35 cellular contexts compared by ENCODE assay signal in the genomic region with DNA sequence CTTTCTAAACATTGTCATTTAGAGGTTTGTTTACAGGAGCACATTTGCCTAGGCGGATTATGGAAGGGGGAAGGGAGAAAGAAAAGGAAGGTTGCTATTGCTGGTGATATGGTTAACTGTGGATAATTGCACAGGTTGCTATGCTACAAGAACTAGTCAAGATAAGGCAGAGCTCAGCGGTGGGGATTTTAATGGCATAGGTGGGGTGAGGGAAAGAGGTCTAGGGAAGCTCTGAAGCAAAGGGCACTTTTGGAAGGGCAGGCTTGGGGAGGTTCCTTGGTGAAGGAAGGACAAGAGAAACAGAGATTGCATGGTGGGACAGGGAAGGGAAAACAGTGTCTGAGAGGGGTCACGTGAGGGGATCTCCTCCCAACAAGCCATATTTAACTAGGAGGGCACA. TPM values are rescaled to one million over a fixed set of nuclear protein-coding genes. Genes with fewer than 3 reads are reported as not detected.
DNase-seq lines count a peak whose midpoint lies in the region; ATAC-seq, FAIRE-seq and TF ChIP-seq lines count a peak whose summit lies in the region.
"Had no signal": no experiment of that assay in that cellular context is flagged by ENCODE, and none has a peak within 500 bp of the region (broad histone marks: within the 10 kb centered on the region; RNA-seq: fewer than 3 reads in every experiment).

No MANE protein-coding gene starts in this region.

- H4K91ac ChIP-seq in H9 (ENCODE audit: insufficient read length, low read depth, low read length) = no peak overlapping the region

- H3T11ph ChIP-seq in H9 (ENCODE audit: low read length) = no peak overlapping the region

- H2BK120ac ChIP-seq in H9 (ENCODE audit: low read depth, low read length, poor library complexity, severe bottlenecking) = no peak overlapping the region

- no peak overlapping the region for H3K4me2 ChIP-seq in H9 (ENCODE audit: insufficient read depth, insufficient read length, low read length)

- DNase-seq in H9 = no peak
- peak; percentile 32 for DNase-seq in NCI-H146 treated with DMSO at 0.1 percent for 48 hours (lab: John Stamatoyannopoulos, UW; ENCODE audit: unreplicated experiment)
- DNase-seq in colonic mucosa = peak; percentile 71
- no peak for DNase-seq in nephron progenitor cell
- no peak for DNase-seq in H54 (ENCODE audit: insufficient read length, low spot score)
- DNase-seq in SJCRH30 = no peak
- DNase-seq in natural killer cell treated with Interleukin-12 subunit alpha and Interleukin-12 subunit beta and Interleukin-15 and Interleukin-18, amount 100 ng/mL, for 72 hours (ENCODE audit: low spot score) = no peak
- DNase-seq: activated B cell treated with CpG ODN at 0.5 μM for 24 hours; activated CD8-positive, alpha-beta T cell treated with anti-CD3 and anti-CD28 coated beads for 36 hours; activated naive CD4-positive, alpha-beta T cell treated with Interleukin-2 at 50 U/mL for 16 hours; activated T-cell treated with anti-CD3 and anti-CD28 coated beads, Interleukin-2, amount 50 U/mL, for 1 hour; amniotic stem cell; caudate nucleus; DMS 273 treated with DMSO at 0.1 percent for 48 hours; dorsolateral prefrontal cortex; erythroblast; hippocampal formation; KBM-7; left ventricle myocardium superior; NCI-H2081; NCI-H510A treated with DMSO at 0.1 percent for 48 hours; stimulated activated CD4-positive, alpha-beta T cell treated with anti-CD3 and anti-CD28 coated beads, Interleukin-2, amount 100 ng/mL, for 48 hours; stimulated activated naive CD4-positive, alpha-beta T cell treated with Interleukin-2 at 50 U/mL for 16 hours; T1000; thyroid gland had no signal

- H3K9me3 ChIP-seq in H9 (ENCODE audit: control insufficient read depth, low read depth, low read length) (no peaks in the 10 kb centered on the region), colonic mucosa (no peaks in the 10 kb centered on the region), SJCRH30 (replicated peaks) (0 out of 2 replicates have a peak, but pooled peaks cover 3% of the 10 kb centered on the region)
- H3K9me3 ChIP-seq: neutrophil, thyroid gland had no signal

- H3K4ac ChIP-seq in H9 (ENCODE audit: low read depth, low read length) = no peak overlapping the region

- no peak overlapping the region for H4K5ac ChIP-seq in H9 (ENCODE audit: insufficient read length, low read depth, low read length)

- TF ChIP-seq CTCF in H9 (conservative IDR thresholded peaks at IDR 0.05) = no peak
- no peak for TF ChIP-seq CTCF in colonic mucosa (IDR thresholded peaks at IDR 0.05)
- TF ChIP-seq CTCF in nephron progenitor cell (IDR thresholded peaks at IDR 0.05) = no peak

- H3K56ac ChIP-seq in H9 (ENCODE audit: insufficient read length, low read depth, low read length) = no peak overlapping the region

- H3K23ac ChIP-seq in H9 (ENCODE audit: insufficient read length, low read depth, low read length) = no peak overlapping the region

- H3K23me2 ChIP-seq in H9 (ENCODE audit: insufficient read length, low read depth, low read length, poor library complexity, severe bottlenecking) = no peaks in the 10 kb centered on the region

- no peaks in the 10 kb centered on the region for H3K27me3 ChIP-seq in H9 (ENCODE audit: insufficient read depth, low read length)
- H3K27me3 ChIP-seq in colonic mucosa = no peaks in the 10 kb centered on the region
- H3K27me3 ChIP-seq in SJCRH30 = no peaks in the 10 kb centered on the region
- H3K27me3 ChIP-seq: dorsolateral prefrontal cortex, neutrophil, thyroid gland had no signal

- H3K79me1 ChIP-seq in H9 (ENCODE audit: insufficient read depth, low read depth, low read length, poor library complexity, severe bottlenecking) = no peaks in the 10 kb centered on the region

- H2AFZ ChIP-seq in H9 (ENCODE audit: low read length) = no peak overlapping the region

- H3K27ac Mint-ChIP-seq in H9 (peak overlapping the region in 2 of 3 experiments; percentile 36 to 80; a peak in 5 of 7 replicates), nephron progenitor cell (peak overlapping the region; percentile 3)
- H3K27ac Mint-ChIP-seq in natural killer cell treated with Interleukin-12 subunit alpha and Interleukin-12 subunit beta and Interleukin-15 and Interleukin-18, amount 100 ng/mL, for 72 hours = no peak overlapping the region
- H3K27ac Mint-ChIP-seq: activated B cell treated with CpG ODN at 0.5 μM for 24 hours; activated CD8-positive, alpha-beta T cell treated with anti-CD3 and anti-CD28 coated beads for 36 hours had no signal

- H3K9ac ChIP-seq in H9 (ENCODE audit: extremely low read depth, insufficient read length, low read length) (no peak overlapping the region), colonic mucosa (ENCODE audit: low read depth in 2 of 2, low read length in 2 of 2) (peak overlapping the region in 1 of 2 donors; percentile 42)

- TF ChIP-seq POLR2A in H54 (IDR thresholded peaks at IDR 0.05; ENCODE audit: low read depth, low read length) = no peak

- no peaks in the 10 kb centered on the region for H3K79me2 ChIP-seq in H9 (ENCODE audit: insufficient read depth, low read length)

- no peak overlapping the region for H2BK15ac ChIP-seq in H9 (ENCODE audit: low read depth, low read length)

- no CpG with 5 or more reads among the region's 3 CpGs for WGBS in H9 (ENCODE audit: extremely low coverage, insufficient read length, low lambda C conversion rate)

- H3K4me3 Mint-ChIP-seq in H9 = no peak overlapping the region
- H3K4me3 Mint-ChIP-seq in nephron progenitor cell = no peak overlapping the region
- H3K4me3 Mint-ChIP-seq in natural killer cell treated with Interleukin-12 subunit alpha and Interleukin-12 subunit beta and Interleukin-15 and Interleukin-18, amount 100 ng/mL, for 72 hours = no peak overlapping the region
- H3K4me3 Mint-ChIP-seq: activated B cell treated with CpG ODN at 0.5 μM for 24 hours; activated CD8-positive, alpha-beta T cell treated with anti-CD3 and anti-CD28 coated beads for 36 hours; CD14-positive monocyte had no signal

- no peak overlapping the region for H3K4me3 ChIP-seq in colonic mucosa
- H3K4me3 ChIP-seq in SJCRH30 = no peak overlapping the region
- H3K4me3 ChIP-seq: dorsolateral prefrontal cortex, skin epidermis, thyroid gland had no signal

- H3K4me1 ChIP-seq in H9 (ENCODE audit: insufficient read depth, low read length) (no peaks in the 10 kb centered on the region), colonic mucosa (no peaks in the 10 kb centered on the region), SJCRH30 (no peaks in the 10 kb centered on the region)
- H3K4me1 ChIP-seq: thyroid gland had no signal

- no peak overlapping the region for H2AK5ac ChIP-seq in H9 (ENCODE audit: insufficient read length, low read length)

- no peak overlapping the region for H2BK12ac ChIP-seq in H9 (ENCODE audit: insufficient read length, low read depth, low read length)

- intact Hi-C loops in colonic mucosa (cut with DNase I) = loop anchor here (5.0 to 10.0 kb wide), 2 partner anchors 57 to 370 kb away; no protein-coding TSS in a partner anchor

- no peak overlapping the region for H3K14ac ChIP-seq in H9 (ENCODE audit: insufficient read depth, low read length)

- H3K27me3 Mint-ChIP-seq in H9 (ENCODE audit: low read depth) = no peaks in the 10 kb centered on the region
- no peaks in the 10 kb centered on the region for H3K27me3 Mint-ChIP-seq in nephron progenitor cell (ENCODE audit: low read depth, poor library complexity)
- H3K27me3 Mint-ChIP-seq in natural killer cell treated with Interleukin-12 subunit alpha and Interleukin-12 subunit beta and Interleukin-15 and Interleukin-18, amount 100 ng/mL, for 72 hours = peaks cover 12 to 16% of the 10 kb centered on the region in 2 donors
- H3K27me3 Mint-ChIP-seq: activated B cell treated with CpG ODN at 0.5 μM for 24 hours had no signal

- H2BK20ac ChIP-seq in H9 (ENCODE audit: low read depth, low read length, poor library complexity, severe bottlenecking) = no peak overlapping the region

- no peaks in the 10 kb centered on the region for H4K20me1 ChIP-seq in H9 (ENCODE audit: control insufficient read depth, insufficient read depth, insufficient read length)

- ATAC-seq in GM19351 (IDR thresholded peaks at IDR 0.05; ENCODE audit: unreplicated experiment) = no peak
- ATAC-seq in natural killer cell treated with Interleukin-12 subunit alpha and Interleukin-12 subunit beta and Interleukin-15 and Interleukin-18, amount 100 ng/mL, for 72 hours = no peak
- ATAC-seq: activated CD8-positive, alpha-beta T cell treated with anti-CD3 and anti-CD28 coated beads for 36 hours; HCT116; left ventricle myocardium superior; Right ventricle myocardium inferior had no signal

- peaks cover 3 to 7% of the 10 kb centered on the region in 2 experiments; a peak in 3 of 5 replicates for H3K9me3 Mint-ChIP-seq in H9
- H3K9me3 Mint-ChIP-seq in nephron progenitor cell = peaks cover 12% of the 10 kb centered on the region
- H3K9me3 Mint-ChIP-seq in natural killer cell treated with Interleukin-12 subunit alpha and Interleukin-12 subunit beta and Interleukin-15 and Interleukin-18, amount 100 ng/mL, for 72 hours = no peaks in the 10 kb centered on the region
- H3K9me3 Mint-ChIP-seq: activated B cell treated with CpG ODN at 0.5 μM for 24 hours had no signal

- H3K27ac ChIP-seq in H9 (ENCODE audit: insufficient read length, low read depth, low read length) (no peak overlapping the region), colonic mucosa (peak overlapping the region; percentile 67), SJCRH30 (no peak overlapping the region)
- H3K27ac ChIP-seq: dorsolateral prefrontal cortex, neutrophil, skin epidermis, thyroid gland had no signal

- no peaks in the 10 kb centered on the region for H3K36me3 ChIP-seq in colonic mucosa
- no peaks in the 10 kb centered on the region for H3K36me3 ChIP-seq in SJCRH30
- H3K36me3 ChIP-seq: neutrophil, thyroid gland had no signal

- H4K8ac ChIP-seq in H9 (replicated peaks; ENCODE audit: insufficient read length, low read depth, low read length) = no peak overlapping the region

- H2BK5ac ChIP-seq in H9 (ENCODE audit: insufficient read length, low read length) = no peak overlapping the region

- peaks cover 15 to 24% of the 10 kb centered on the region in 2 experiments for H3K4me1 Mint-ChIP-seq in H9
- H3K4me1 Mint-ChIP-seq in nephron progenitor cell = peaks cover 11% of the 10 kb centered on the region
- no peaks in the 10 kb centered on the region for H3K4me1 Mint-ChIP-seq in natural killer cell treated with Interleukin-12 subunit alpha and Interleukin-12 subunit beta and Interleukin-15 and Interleukin-18, amount 100 ng/mL, for 72 hours (ENCODE audit: low read depth in 2 of 2)
- H3K4me1 Mint-ChIP-seq: activated B cell treated with CpG ODN at 0.5 μM for 24 hours had no signal

- H3K18ac ChIP-seq in H9 (ENCODE audit: insufficient read length, low read depth, low read length) = no peak overlapping the region

- H3K36me3 Mint-ChIP-seq in H9 (ENCODE audit: insufficient read depth in 1 of 3, low read depth in 3 of 3) (peaks cover 0 to 5% (median 0%) of the 10 kb centered on the region in 3 experiments; a peak in 1 of 7 replicates), nephron progenitor cell (ENCODE audit: low read depth) (peaks cover 4% of the 10 kb centered on the region)
- no peaks in the 10 kb centered on the region for H3K36me3 Mint-ChIP-seq in natural killer cell treated with Interleukin-12 subunit alpha and Interleukin-12 subunit beta and Interleukin-15 and Interleukin-18, amount 100 ng/mL, for 72 hours
- H3K36me3 Mint-ChIP-seq: CD14-positive monocyte had no signal

- FAIRE-seq in H54 (lab: Jason Lieb, UNC) = no peak
- FAIRE-seq: G401.6, GM18507 had no signal

RNA-seq across cellular contexts. Expression of gene HYAL4, which starts 19.5 kb away (rescaled TPM):
- total RNA-seq in H9 (2021) (not detected in 2 replicates), colonic mucosa (not detected)
- total RNA-seq in SJCRH30 (2014; rRNA removed; shearing (Covaris generic)) = not detected in 2 replicates
- not detected for total RNA-seq in natural killer cell treated with Interleukin-12 subunit alpha and Interleukin-12 subunit beta and Interleukin-15 and Interleukin-18, amount 100 ng/mL, for 72 hours
- total RNA-seq: activated B cell treated with CpG ODN at 0.5 μM for 24 hours; activated CD8-positive, alpha-beta T cell treated with anti-CD3 and anti-CD28 coated beads for 36 hours; left ventricle myocardium superior; mucosa of gallbladder; OCI-LY7; Right ventricle myocardium inferior had no signal

Comparison
In these comparisons a context has a peak if more than half of its experiments do, and no peak if none do; other contexts are left out.
1. DNase-seq: peak in NCI-H146 treated with DMSO at 0.1 percent for 48 hours (single experiment) and colonic mucosa (single experiment); none in H9 (single experiment), nephron progenitor cell (single experiment), H54 (single experiment), SJCRH30 (0 of 2) and natural killer cell treated with Interleukin-12 subunit alpha and Interleukin-12 subunit beta and Interleukin-15 and Interleukin-18, amount 100 ng/mL, for 72 hours (single experiment).
2. H3K27ac Mint-ChIP-seq: peak in H9 (2 of 3) and nephron progenitor cell (single experiment); none in natural killer cell treated with Interleukin-12 subunit alpha and Interleukin-12 subunit beta and Interleukin-15 and Interleukin-18, amount 100 ng/mL, for 72 hours (0 of 2).